Comparison of ENCODE assay signal across 8 cellular contexts in genomic region chr12:112418248-112418595, GRCh38. TPM values are rescaled to one million over a fixed set of nuclear protein-coding genes. Genes with fewer than 3 reads are reported as not detected.
DNase-seq lines count a peak whose midpoint lies in the region; ATAC-seq and TF ChIP-seq lines count a peak whose summit lies in the region.

No MANE protein-coding gene starts in this region.

- TF ChIP-seq CTCF in choroid plexus epithelial cell (conservative IDR thresholded peaks at IDR 0.05; ENCODE audit: low read depth, low read length), result no peak

- H3K27ac Mint-ChIP-seq in naive thymus-derived CD8-positive, alpha-beta T cell, result peak overlapping the region; percentile 94 to 99 (median 98)

- peak overlapping the region; percentile 92 to 98 (median 96) for H3K9ac ChIP-seq in BLaER1 treated with 17β-estradiol and CSF1 and Interleukin-3, amounts not matched to agents 10 nM and 100 nM

- DNase-seq in Jurkat, Clone E6-1 (ENCODE audit: low read depth, low spot score), result no peak
- DNase-seq in choroid plexus epithelial cell (ENCODE audit: low read depth), result no peak
- peak in 1 of 10 donors; percentile 19 for DNase-seq in naive thymus-derived CD8-positive, alpha-beta T cell
- no peak for DNase-seq in GOT3 (lab: John Stamatoyannopoulos, UW)

- H3K4me2 ChIP-seq in BLaER1 treated with 17β-estradiol and CSF1 and Interleukin-3, amounts not matched to agents 10 nM and 100 nM, result peak overlapping the region; percentile 67 to 90 (median 86)

- H4K20me1 ChIP-seq in BLaER1 treated with 17β-estradiol and CSF1 and Interleukin-3, amounts not matched to agents 10 nM and 100 nM, result peaks cover 34 to 43% (median 37%) of the 10 kb centered on the region in 11 experiments

- peaks cover 25 to 49% (median 37%) of the 10 kb centered on the region in 4 donors for H3K4me1 Mint-ChIP-seq in naive thymus-derived CD8-positive, alpha-beta T cell

- peaks cover 0 to 4% (median 0%) of the 10 kb centered on the region in 3 donors for H3K36me3 Mint-ChIP-seq in naive thymus-derived CD8-positive, alpha-beta T cell

- H3K27ac ChIP-seq in BLaER1 treated with 17β-estradiol and CSF1 and Interleukin-3, amounts not matched to agents 10 nM and 100 nM, result peak overlapping the region; percentile 92 to 96 (median 95)

- ATAC-seq in naive thymus-derived CD8-positive, alpha-beta T cell, result peak in 1 of 2 donors; percentile 0
- no peak for ATAC-seq in GM18873 (IDR thresholded peaks at IDR 0.05; ENCODE audit: low FRiP score, unreplicated experiment)
- no peak for ATAC-seq in HG03378 (IDR thresholded peaks at IDR 0.05; ENCODE audit: unreplicated experiment)
- no peak for ATAC-seq in activated CD4-positive, CD25-positive, alpha-beta regulatory T cell treated with anti-CD3 and anti-CD28 coated beads, Interleukin-2, amount 50 U/mL, for 24 hours

- H3K4me1 ChIP-seq in BLaER1 treated with 17β-estradiol and CSF1 and Interleukin-3, amounts not matched to agents 10 nM and 100 nM, result peaks cover 27 to 44% (median 33%) of the 10 kb centered on the region in 10 experiments

- peak overlapping the region; percentile 77 to 99 (median 93) for H3K4me3 ChIP-seq in BLaER1 treated with 17β-estradiol and CSF1 and Interleukin-3, amounts not matched to agents 10 nM and 100 nM
- peak overlapping the region; percentile 93 for H3K4me3 ChIP-seq in Jurkat, Clone E6-1 (ENCODE audit: low read length)
- H3K4me3 ChIP-seq in choroid plexus epithelial cell (ENCODE audit: low read depth, low read length), result peak overlapping the region; percentile 97

- no peaks in the 10 kb centered on the region for H3K9me3 ChIP-seq in BLaER1 treated with 17β-estradiol and CSF1 and Interleukin-3, amounts not matched to agents 10 nM and 100 nM (replicated peaks in 1 of 11)

- POLR2A ChIA-PET in naive thymus-derived CD8-positive, alpha-beta T cell (lab: Charles Lee), result interaction anchor here (0.7 to 1.3 kb wide), 4 partner anchors 8 to 1837 kb away, joined by 3 to 13 read pairs (median 3); no protein-coding TSS in a partner anchor

- peak overlapping the region; percentile 93 to 100 (median 96) for H3K4me3 Mint-ChIP-seq in naive thymus-derived CD8-positive, alpha-beta T cell

- no peaks in the 10 kb centered on the region for H3K9me3 Mint-ChIP-seq in naive thymus-derived CD8-positive, alpha-beta T cell

- no peaks in the 10 kb centered on the region for H3K27me3 Mint-ChIP-seq in naive thymus-derived CD8-positive, alpha-beta T cell

- H3K36me3 ChIP-seq in BLaER1 treated with 17β-estradiol and CSF1 and Interleukin-3, amounts not matched to agents 10 nM and 100 nM, result peaks cover 0 to 29% (median 18%) of the 10 kb centered on the region in 11 experiments; a peak in 13 of 22 replicates

- no peaks in the 10 kb centered on the region for H3K27me3 ChIP-seq in BLaER1 treated with 17β-estradiol and CSF1 and Interleukin-3, amounts not matched to agents 10 nM and 100 nM

RNA-seq across cellular contexts. Expression of gene PTPN11, which starts 0.5 kb away (rescaled TPM):
- polyA plus RNA-seq in Jurkat, Clone E6-1 (2012; ENCODE audit: insufficient read depth, insufficient read length), result 55.4 TPM
- total RNA-seq in naive thymus-derived CD8-positive, alpha-beta T cell, result 10 to 100 TPM; 46.2 to 48.0 TPM
- polyA plus RNA-seq in naive thymus-derived CD8-positive, alpha-beta T cell, result 10 to 100 TPM; 70.2 to 75.8 (median 70.7) TPM

RNA-seq across cellular contexts. Expression of gene RPL6, which starts 8.8 kb away (rescaled TPM):
- 3,158 TPM for polyA plus RNA-seq in Jurkat, Clone E6-1 (2012; ENCODE audit: insufficient read depth, insufficient read length)
- 1,000 to 10,000 TPM; 1,499 to 1,523 TPM for total RNA-seq in naive thymus-derived CD8-positive, alpha-beta T cell
- 100 to 1,000 TPM; 646 to 758 (median 720) TPM for polyA plus RNA-seq in naive thymus-derived CD8-positive, alpha-beta T cell

RNA-seq across cellular contexts. Expression of gene HECTD4, which starts 36.0 kb away (rescaled TPM):
- polyA plus RNA-seq in Jurkat, Clone E6-1 (2012; ENCODE audit: insufficient read depth, insufficient read length), result 27.8 TPM
- total RNA-seq in naive thymus-derived CD8-positive, alpha-beta T cell, result 10 to 100 TPM; 47.6 to 60.1 TPM
- polyA plus RNA-seq in naive thymus-derived CD8-positive, alpha-beta T cell, result 1 to 10 TPM; 1.8 to 4.5 (median 2.5) TPM
